ENCODE assay signal across 8 cellular contexts in the genomic region with DNA sequence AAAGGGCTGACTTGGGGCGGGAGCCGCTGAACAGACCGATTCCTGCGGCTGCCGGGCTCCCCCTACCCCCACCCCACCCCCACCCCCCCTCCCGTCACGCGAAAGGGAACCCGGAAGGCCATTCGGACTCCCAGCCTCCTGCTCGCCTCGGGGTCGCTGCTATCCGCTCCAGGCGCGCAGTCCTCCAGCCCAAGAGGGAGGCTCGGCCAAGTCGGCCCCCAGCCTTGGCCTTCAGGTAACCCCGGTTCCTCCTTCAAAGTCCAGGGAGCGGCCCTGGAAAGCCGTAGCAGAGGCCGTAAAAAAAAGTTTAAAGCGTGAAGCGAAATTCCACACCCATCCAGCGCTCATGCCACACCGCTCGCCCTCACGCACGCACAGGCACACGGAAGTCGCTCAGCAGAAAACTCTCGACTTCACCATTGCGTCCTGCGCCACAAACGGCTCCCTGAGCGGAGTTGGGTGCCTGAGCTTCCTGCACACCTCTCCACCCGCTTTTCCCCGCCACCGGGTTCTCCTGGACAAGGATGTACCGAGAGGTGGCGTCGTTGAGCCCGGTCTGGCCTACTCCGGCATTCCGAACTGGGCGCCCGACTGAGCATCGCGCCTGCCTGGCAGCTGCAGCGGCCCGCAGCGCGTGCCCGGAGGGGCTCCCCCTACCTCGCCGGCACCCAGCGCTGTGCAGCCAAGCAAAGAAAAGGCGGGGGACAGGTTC. TPM values are rescaled to one million over a fixed set of nuclear protein-coding genes. Genes with fewer than 3 reads are reported as not detected.
A peak's percentile ranks its signal among the peaks of the same experiment; 100 is the strongest.
DNase-seq lines count a peak whose midpoint lies in the region; ATAC-seq and TF ChIP-seq lines count a peak whose summit lies in the region.

No MANE protein-coding gene starts in this region.

- TF ChIP-seq CTCF in stomach (IDR thresholded peaks at IDR 0.05) = peak in 1 of 7 experiments; percentile 13

- H3K36me3 ChIP-seq in iPS-20b (ENCODE audit: insufficient read depth, low read depth, low read length) (no peaks in the 10 kb centered on the region), stomach (no peaks in the 10 kb centered on the region)

- H3K27ac ChIP-seq in iPS-20b (ENCODE audit: low read length) (no peak overlapping the region), stomach (peak overlapping the region in 1 of 5 donors; percentile 34)

- H3K4me1 ChIP-seq in iPS-20b (ENCODE audit: insufficient read depth, low read length) = peaks cover 3% of the 10 kb centered on the region; the same call in 1 of the 2 replicates
- H3K4me1 ChIP-seq in stomach = peaks cover 4 to 46% (median 26%) of the 10 kb centered on the region in 4 donors

- WGBS in stomach, 5 donors = 1 to 4% (median 3%) methylated on average over 24 to 58 of the region's 58 CpGs

- H3K9me3 ChIP-seq in iPS-20b (ENCODE audit: insufficient read depth, low read depth, low read length) = no peaks in the 10 kb centered on the region
- no peaks in the 10 kb centered on the region for H3K9me3 ChIP-seq in stomach

- no peak for ATAC-seq in GM18909 (IDR thresholded peaks at IDR 0.05; ENCODE audit: poor library complexity, unreplicated experiment)

- peak; percentile 64 for DNase-seq in activated CD8-positive, alpha-beta memory T cell treated with anti-CD3 and anti-CD28 coated beads, Interleukin-2, amount 50 U/mL, for 48 hours
- DNase-seq in activated CD8-positive, alpha-beta memory T cell treated with anti-CD3 and anti-CD28 coated beads for 24 hours = no peak
- DNase-seq in anterior cingulate cortex (lab: John Stamatoyannopoulos, UW) = peak in 51 of 58 donors; percentile 24 to 84 (median 58)
- DNase-seq in stomach = no peak
- no peak for DNase-seq in activated CD4-positive, CD25-positive, alpha-beta regulatory T cell treated with anti-CD3 and anti-CD28 coated beads, Interleukin-2, amount 50 U/mL, for 72 hours
- DNase-seq in SHP77 treated with DMSO at 0.1 percent for 48 hours (lab: John Stamatoyannopoulos, UW) = no peak

- no peak for TF ChIP-seq POLR2A in stomach (IDR thresholded peaks at IDR 0.05)

- peak overlapping the region; percentile 45; the same call in 1 of the 2 replicates for H3K9ac ChIP-seq in iPS-20b (ENCODE audit: low read depth, low read length)

- intact Hi-C loops in stomach (cut with DNase I; ENCODE audit: low total_unique reads) = no loop called here

- H3K27me3 ChIP-seq in iPS-20b (ENCODE audit: insufficient read depth, low read length) (peaks cover 98% of the 10 kb centered on the region), stomach (peaks cover 21 to 92% (median 58%) of the 10 kb centered on the region in 3 donors)

- H3K4me3 ChIP-seq in iPS-20b (ENCODE audit: low read length) = peak overlapping the region; percentile 81
- peak overlapping the region; percentile 18 to 39 (median 37) for H3K4me3 ChIP-seq in stomach

- TF ChIP-seq EP300 in stomach (IDR thresholded peaks at IDR 0.05) = no peak

RNA-seq across cellular contexts. Expression of a gene that starts 1.4 kb away (rescaled TPM):
- total RNA-seq in stomach = 1 to 10 TPM in 1 of 5 donors, under 1 TPM in 1, not detected in 3; 0.14 to 2.6 TPM
- polyA plus RNA-seq in stomach = under 1 TPM in 2 of 3 donors, not detected in 1; 0.06 to 0.25 TPM

Comparison
In these comparisons a context has a peak if more than half of its experiments do, and no peak if none do; other contexts are left out.
1. DNase-seq: peak in activated CD8-positive, alpha-beta memory T cell treated with anti-CD3 and anti-CD28 coated beads, Interleukin-2, amount 50 U/mL, for 48 hours (single experiment) and anterior cingulate cortex (51 of 58); none in activated CD8-positive, alpha-beta memory T cell treated with anti-CD3 and anti-CD28 coated beads for 24 hours (single experiment), stomach (single experiment), activated CD4-positive, CD25-positive, alpha-beta regulatory T cell treated with anti-CD3 and anti-CD28 coated beads, Interleukin-2, amount 50 U/mL, for 72 hours (single experiment) and SHP77 treated with DMSO at 0.1 percent for 48 hours (single experiment).